Comparison of ENCODE assay signal across 26 cellular contexts in genomic region chr18:3775996-3776395, GRCh38.
"Had no signal": no experiment of that assay in that cellular context is flagged by ENCODE, and none has a peak within 500 bp of the region (broad histone marks: within the 10 kb centered on the region; RNA-seq: fewer than 3 reads in every experiment).

No MANE protein-coding gene starts in this region.

- ATAC-seq: esophagus mucosa; gastroesophageal sphincter; heart left ventricle; left lobe of liver; naive thymus-derived CD4-positive, alpha-beta T cell had no signal

- H3K27me3 ChIP-seq: gastroesophageal sphincter, heart left ventricle, hepatocyte, right atrium auricular region, stomach, testis, tibial artery had no signal

- H3K4me3 Mint-ChIP-seq: endodermal cell; naive thymus-derived CD4-positive, alpha-beta T cell; nephron; type B pancreatic cell had no signal

- H3K36me3 Mint-ChIP-seq: naive thymus-derived CD4-positive, alpha-beta T cell; type B pancreatic cell had no signal

- H3K36me3 ChIP-seq: gastroesophageal sphincter, heart left ventricle, prostate gland, right atrium auricular region, stomach, tibial artery had no signal

- DNase-seq: effector CD8-positive, alpha-beta T cell; endodermal cell; foreskin fibroblast; heart left ventricle; kidney; mesenchymal stem cell; midbrain; naive thymus-derived CD4-positive, alpha-beta T cell; stimulated activated CD4-positive, alpha-beta T cell treated with anti-CD3 and anti-CD28 coated beads, Interleukin-12 subunit alpha, Interleukin-12 subunit beta, amount 100 ng/mL, for 4 hours; stimulated activated CD4-positive, alpha-beta T cell treated with anti-CD3 and anti-CD28 coated beads, Interleukin-1b, Interleukin-23, amount 100 ng/mL, for 48 hours; stimulated activated CD4-positive, alpha-beta T cell treated with anti-CD3 and anti-CD28 coated beads, Interleukin-4, amount 100 ng/mL, for 1 hour; stimulated activated CD8-positive, alpha-beta memory T cell treated with anti-CD3 and anti-CD28 coated beads, Interleukin-4, amount 100 ng/mL, for 48 hours; stimulated activated naive CD4-positive, alpha-beta T cell treated with Interleukin-2 at 50 U/mL for 16 hours; stomach; tibial artery had no signal

- H3K9me3 ChIP-seq: gastroesophageal sphincter, heart left ventricle, prostate gland, right atrium auricular region, stomach, testis, tibial artery had no signal

- H3K4me3 ChIP-seq: gastroesophageal sphincter, heart left ventricle, hepatocyte, prostate gland, right atrium auricular region, smooth muscle cell, stomach, testis, tibial artery had no signal

- H3K9me3 Mint-ChIP-seq: endodermal cell; naive thymus-derived CD4-positive, alpha-beta T cell; nephron; type B pancreatic cell had no signal

- H3K27ac ChIP-seq: epithelial cell of prostate, gastroesophageal sphincter, heart left ventricle, hepatocyte, prostate gland, right atrium auricular region, stomach, tibial artery had no signal

- H3K27ac Mint-ChIP-seq: endodermal cell; naive thymus-derived CD4-positive, alpha-beta T cell; type B pancreatic cell had no signal
